14 cellular contexts compared by ENCODE assay signal in the genomic region with DNA sequence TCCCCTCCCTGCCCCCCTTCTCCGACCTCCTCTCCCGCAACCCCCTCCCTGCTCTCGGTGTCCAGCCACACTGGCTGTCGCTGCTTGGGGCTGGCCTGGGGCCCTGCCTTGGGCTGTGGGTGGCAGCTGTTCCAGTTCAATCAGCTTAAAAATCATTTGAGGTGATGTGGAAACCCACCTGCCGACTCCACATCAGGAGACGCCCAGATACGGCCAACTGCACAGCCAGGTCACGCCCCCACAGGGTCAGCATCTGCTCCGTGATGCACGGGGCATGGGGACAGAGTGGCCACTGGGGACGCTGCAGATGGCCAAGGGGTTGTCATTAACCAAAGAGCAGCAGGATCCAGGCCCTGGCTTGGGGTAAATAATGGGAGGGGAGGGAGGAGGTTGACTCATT.
"Had no signal": no experiment of that assay in that cellular context is flagged by ENCODE, and none has a peak within 500 bp of the region (broad histone marks: within the 10 kb centered on the region; RNA-seq: fewer than 3 reads in every experiment).

No MANE protein-coding gene starts in this region.

- H3K27ac ChIP-seq: foreskin keratinocyte, lower lobe of right lung, pancreas, tibial artery had no signal

- DNase-seq: activated CD4-positive, alpha-beta T cell treated with anti-CD3 and anti-CD28 coated beads for 48 hours; activated naive CD4-positive, alpha-beta T cell; activated T-cell treated with anti-CD3 and anti-CD28 coated beads for 4 hours; aorta; effector CD8-positive, alpha-beta T cell; foreskin keratinocyte; lower lobe of right lung; midbrain; pancreas; stimulated activated CD4-positive, alpha-beta T cell treated with anti-CD3 and anti-CD28 coated beads, Interleukin-15, amount 100 ng/mL, for 24 hours; stimulated activated CD4-positive, alpha-beta T cell treated with anti-CD3 and anti-CD28 coated beads, Interleukin-4, amount 100 ng/mL, for 1 hour; stimulated activated naive CD4-positive, alpha-beta T cell; tibial artery had no signal

- H3K9me3 ChIP-seq: lower lobe of right lung, pancreas had no signal

- H3K4me3 ChIP-seq: lower lobe of right lung, pancreas, tibial artery had no signal

- H3K36me3 ChIP-seq: lower lobe of right lung, pancreas, tibial artery had no signal

- H3K4me1 ChIP-seq: foreskin keratinocyte, pancreas had no signal

- FAIRE-seq: pancreas, urothelium cell line had no signal

- ATAC-seq: foreskin keratinocyte, lower lobe of right lung, pancreas had no signal
